19 cellular contexts compared by ENCODE assay signal in genomic region chr21:38622827-38623209, GRCh38.
DNase-seq lines count a peak whose midpoint lies in the region; ATAC-seq, FAIRE-seq and TF ChIP-seq lines count a peak whose summit lies in the region.
"Had no signal": no experiment of that assay in that cellular context is flagged by ENCODE, and none has a peak within 500 bp of the region (broad histone marks: within the 10 kb centered on the region; RNA-seq: fewer than 3 reads in every experiment).

No MANE protein-coding gene starts in this region.

- H3K18ac ChIP-seq in H1 (ENCODE audit: extremely low read depth, low read length) (no peak overlapping the region), trophoblast cell (ENCODE audit: low read length) (no peak overlapping the region)

- TF ChIP-seq POLR2A in HepG2 (IDR thresholded peaks at IDR 0.05; ENCODE audit: insufficient read depth in 1 of 2, low read depth in 2 of 2, low read length in 2 of 2), result no peak
- no peak for TF ChIP-seq POLR2A in right lobe of liver (IDR thresholded peaks at IDR 0.05)
- TF ChIP-seq POLR2A in H1 (IDR thresholded peaks at IDR 0.05; ENCODE audit: control extremely low read depth in 1 of 2, low read depth in 2 of 2, low read length in 2 of 2), result no peak

- H3K4me2 ChIP-seq in HepG2 (ENCODE audit: low read depth, low read length) (no peak overlapping the region), H1 (ENCODE audit: insufficient read depth in 1 of 2, low read depth in 2 of 2, low read length in 2 of 2) (no peak overlapping the region), trophoblast cell (ENCODE audit: low read length) (no peak overlapping the region)
- H3K4me2 ChIP-seq: A549 had no signal

- DNase-seq in HepG2 (ENCODE audit: low spot score) (no peak), right lobe of liver (no peak), H1 (ENCODE audit: low read depth in 1 of 2, low spot score in 2 of 2) (no peak), trophoblast cell (no peak), NCI-H1436 (lab: John Stamatoyannopoulos, UW) (no peak), NCI-H2081 (lab: John Stamatoyannopoulos, UW) (no peak)
- DNase-seq: AML-193; Caco-2; CD4-positive, alpha-beta T cell; DMS153; DMS79; GDM1; GOT3 had no signal

- no peaks in the 10 kb centered on the region for H3K9me3 ChIP-seq in HepG2 (ENCODE audit: low read length)
- H3K9me3 ChIP-seq in right lobe of liver, result no peaks in the 10 kb centered on the region
- H3K9me3 ChIP-seq in H1 (ENCODE audit: insufficient read depth in 2 of 2, low read depth in 1 of 2, low read length in 1 of 2), result no peaks in the 10 kb centered on the region
- peaks cover 5% of the 10 kb centered on the region for H3K9me3 ChIP-seq in trophoblast cell (ENCODE audit: insufficient read depth, low read depth, low read length)
- H3K9me3 ChIP-seq: A549, Caco-2, HAP-1 had no signal

- ATAC-seq in HepG2, result no peak
- no peak for ATAC-seq in right lobe of liver
- ATAC-seq in HG03039 (IDR thresholded peaks at IDR 0.05; ENCODE audit: unreplicated experiment), result no peak
- ATAC-seq: A549 had no signal

- POLR2A ChIA-PET in HepG2 (lab: Yijun Ruan, JAX) (no interaction called here), H1 (lab: Charles Lee; ENCODE audit: partially characterized antibody) (no interaction called here)

- WGBS in HepG2 (ENCODE audit: low lambda C conversion rate), result 45% methylated on average over 2 of the region's 2 CpGs
- WGBS in right lobe of liver (ENCODE audit: insufficient coverage, low coverage, low lambda C conversion rate, missing lambda C conversion rate), result 33% methylated on average over 2 of the region's 2 CpGs
- 48% methylated on average over 2 of the region's 2 CpGs; no CpG with 5 or more reads in 1 of the 2 experiments for WGBS in H1 (ENCODE audit: extremely low coverage in 1 of 2, insufficient coverage in 1 of 2, insufficient read length in 1 of 2, insufficient replicate concordance in 2 of 2, low coverage in 1 of 2, low lambda C conversion rate in 2 of 2, missing lambda C conversion rate in 1 of 2), 2 experiments
- no CpG with 5 or more reads among the region's 2 CpGs for WGBS in trophoblast cell (ENCODE audit: extremely low coverage, insufficient coverage, insufficient read length)

- H2AK5ac ChIP-seq in H1 (ENCODE audit: low read depth, low read length) (peak overlapping the region; percentile 91), trophoblast cell (ENCODE audit: low read length) (no peak overlapping the region)

- H3K56ac ChIP-seq in H1 (replicated peaks; ENCODE audit: insufficient read length, low read depth, low read length), result peak overlapping the region; percentile 100

- H3K36me3 ChIP-seq in HepG2 (replicated peaks in 1 of 2; ENCODE audit: control insufficient read depth in 1 of 2, insufficient read depth in 2 of 2, low read length in 2 of 2), result no peaks in the 10 kb centered on the region
- no peaks in the 10 kb centered on the region for H3K36me3 ChIP-seq in right lobe of liver
- no peaks in the 10 kb centered on the region; a peak in 1 of 8 replicates for H3K36me3 ChIP-seq in H1 (ENCODE audit: control insufficient read depth in 2 of 4, insufficient read depth in 4 of 4, low read length in 3 of 4)
- H3K36me3 ChIP-seq in trophoblast cell (ENCODE audit: control insufficient read depth in 1 of 2, insufficient read depth in 2 of 2, low read length in 2 of 2), result no peaks in the 10 kb centered on the region
- H3K36me3 ChIP-seq: HAP-1 had no signal

- H4K20me1 ChIP-seq in HepG2 (ENCODE audit: insufficient read depth, low read length) (no peaks in the 10 kb centered on the region), H1 (replicated peaks in 1 of 2; ENCODE audit: control insufficient read depth in 1 of 2, insufficient read depth in 2 of 2, low read length in 2 of 2) (peaks cover 0 to 10% of the 10 kb centered on the region in 2 experiments)

- no peak overlapping the region for H4K8ac ChIP-seq in H1 (ENCODE audit: extremely low read depth, insufficient read depth, low read length)
- no peak overlapping the region for H4K8ac ChIP-seq in trophoblast cell (ENCODE audit: low read depth, low read length)

- H2AFZ ChIP-seq in HepG2 (ENCODE audit: low read length), result no peak overlapping the region
- no peak overlapping the region for H2AFZ ChIP-seq in H1 (ENCODE audit: low read length)
- H2AFZ ChIP-seq in trophoblast cell (ENCODE audit: insufficient read depth, low read length, poor library complexity), result no peak overlapping the region

- FAIRE-seq in HepG2 (lab: Jason Lieb, UNC) (peak; percentile 64), H1 (lab: Jason Lieb, UNC) (no peak)
- FAIRE-seq: A549, D721Med had no signal

- no peak overlapping the region for H3K23ac ChIP-seq in H1 (ENCODE audit: insufficient read length)
- H3K23ac ChIP-seq in trophoblast cell (ENCODE audit: low read length), result peak overlapping the region; percentile 12

- H3K27ac ChIP-seq in HepG2 (ENCODE audit: extremely low read length, insufficient read depth, low read length) (no peak overlapping the region), right lobe of liver (no peak overlapping the region), H1 (ENCODE audit: low read depth, low read length) (no peak overlapping the region), trophoblast cell (ENCODE audit: low read depth, low read length) (no peak overlapping the region)
- H3K27ac ChIP-seq: 22Rv1, A549, C4-2B had no signal

- H3K79me2 ChIP-seq in HepG2 (ENCODE audit: insufficient read depth, low read length), result no peaks in the 10 kb centered on the region
- H3K79me2 ChIP-seq in H1 (ENCODE audit: control insufficient read depth in 1 of 2, insufficient read depth in 2 of 2, low read length in 2 of 2), result peaks cover 0 to 4% of the 10 kb centered on the region in 2 experiments; a peak in 2 of 4 replicates
- H3K79me2 ChIP-seq in trophoblast cell (ENCODE audit: control insufficient read depth, insufficient read depth, low read length, poor library complexity), result no peaks in the 10 kb centered on the region

- TF ChIP-seq CTCF in HepG2 (CRISPR knock-in tag; IDR thresholded peaks at IDR 0.05) (no peak), right lobe of liver (IDR thresholded peaks at IDR 0.05) (no peak), H1 (IDR thresholded peaks at IDR 0.05; ENCODE audit: control extremely low read depth in 1 of 3, insufficient read depth in 1 of 3, low read depth in 1 of 3, low read length in 3 of 3) (no peak)

- peak overlapping the region; percentile 31; the same call in 1 of the 2 replicates for H2BK12ac ChIP-seq in H1 (ENCODE audit: low read depth, low read length)
- H2BK12ac ChIP-seq in trophoblast cell (ENCODE audit: low read length), result no peak overlapping the region

- H3K9ac ChIP-seq in HepG2 (ENCODE audit: insufficient read depth, low read depth, low read length), result no peak overlapping the region
- H3K9ac ChIP-seq in H1 (replicated peaks in 1 of 4; ENCODE audit: extremely low read depth in 1 of 4, low read depth in 3 of 4, low read length in 3 of 4), result no peak overlapping the region
- no peak overlapping the region for H3K9ac ChIP-seq in trophoblast cell (ENCODE audit: low read length)

- 0 out of 2 replicates have a peak overlapping the region, but pooled peaks have one; percentile 13 for H2BK20ac ChIP-seq in H1 (ENCODE audit: low read length)

- H3K79me1 ChIP-seq in H1 (ENCODE audit: low read depth, low read length) (no peaks in the 10 kb centered on the region), trophoblast cell (ENCODE audit: low read length) (no peaks in the 10 kb centered on the region)

- no peak overlapping the region for H2BK120ac ChIP-seq in H1 (replicated peaks; ENCODE audit: low read depth, low read length)
- no peak overlapping the region for H2BK120ac ChIP-seq in trophoblast cell (ENCODE audit: insufficient read depth, low read length, poor library complexity)

- H4K91ac ChIP-seq in H1 (replicated peaks; ENCODE audit: insufficient read length, low read length) (peak overlapping the region; percentile 67), trophoblast cell (ENCODE audit: low read depth, low read length) (no peak overlapping the region)

- intact Hi-C loops in HepG2 (cut with micrococcal nuclease; ENCODE audit: unreplicated experiment), result no loop called here
- intact Hi-C loops in right lobe of liver (cut with DNase I), result no loop called here

- CTCF ChIA-PET in HepG2 (lab: Yijun Ruan, JAX; ENCODE audit: low intra/inter-chr PET ratio, low total read pairs), result no interaction called here
- CTCF ChIA-PET in H1 (lab: Charles Lee; ENCODE audit: partially characterized antibody), result no interaction called here

- 0 out of 2 replicates have a peak overlapping the region, but pooled peaks have one; percentile 2 for H2BK5ac ChIP-seq in H1 (ENCODE audit: low read depth, low read length)
- no peak overlapping the region for H2BK5ac ChIP-seq in trophoblast cell (ENCODE audit: low read depth, low read length, poor library complexity)

- H3K27me3 ChIP-seq in HepG2 (ENCODE audit: control insufficient read depth in 1 of 2, insufficient read depth in 2 of 2, low read length in 2 of 2) (peaks cover 0 to 3% of the 10 kb centered on the region in 2 experiments; a peak in 1 of 5 replicates), right lobe of liver (no peaks in the 10 kb centered on the region), H1 (replicated peaks in 1 of 4; ENCODE audit: control insufficient read depth in 3 of 4, extremely low read depth in 1 of 4, insufficient read depth in 3 of 4, low read length in 3 of 4) (no peaks in the 10 kb centered on the region), trophoblast cell (ENCODE audit: insufficient read depth, low read length) (no peaks in the 10 kb centered on the region)

- no peak for TF ChIP-seq RAD21 in HepG2 (CRISPR knock-in tag; IDR thresholded peaks at IDR 0.05)
- no peak for TF ChIP-seq RAD21 in H1 (IDR thresholded peaks at IDR 0.05 in 1 of 2, conservative IDR thresholded peaks at IDR 0.05 in 1 of 2; ENCODE audit: low read depth in 2 of 2, low read length in 2 of 2)

- H3K23me2 ChIP-seq in H1 (ENCODE audit: low read depth, low read length), result peaks cover 11% of the 10 kb centered on the region; the same call in 1 of the 2 replicates

- no peak overlapping the region for H4K5ac ChIP-seq in H1 (ENCODE audit: insufficient read length, low read depth, low read length)

- peak overlapping the region; percentile 92 for H3K4ac ChIP-seq in H1 (replicated peaks; ENCODE audit: insufficient read length, low read depth, low read length)
- H3K4ac ChIP-seq in trophoblast cell (ENCODE audit: low read depth, low read length), result no peak overlapping the region

- H2BK15ac ChIP-seq in H1 (ENCODE audit: low read length), result peak overlapping the region; percentile 66; the same call in 1 of the 2 replicates

- H3K4me1 ChIP-seq in HepG2 (ENCODE audit: insufficient read depth, low read length) (peaks cover 25% of the 10 kb centered on the region; the same call in 1 of the 2 replicates), right lobe of liver (no peaks in the 10 kb centered on the region), H1 (replicated peaks in 1 of 4; ENCODE audit: control insufficient read depth in 3 of 4, insufficient read depth in 4 of 4, low read length in 3 of 4) (no peaks in the 10 kb centered on the region; a peak in 1 of 7 replicates), trophoblast cell (ENCODE audit: control insufficient read depth in 1 of 2, insufficient read depth in 2 of 2, low read length in 2 of 2) (peaks cover 0 to 2% of the 10 kb centered on the region in 2 experiments)
- H3K4me1 ChIP-seq: A549, Caco-2, HAP-1 had no signal

- BruUV-seq in HepG2 (replicated peaks; lab: Mats Ljungman, UMichigan), result no TSS peak

- TF ChIP-seq EP300 in HepG2 (IDR thresholded peaks at IDR 0.05; ENCODE audit: low read depth in 2 of 2, low read length in 2 of 2) (no peak), HepG2 (CRISPR knock-in tag; IDR thresholded peaks at IDR 0.05; ENCODE audit: borderline replicate concordance) (no peak), H1 (IDR thresholded peaks at IDR 0.05; ENCODE audit: borderline replicate concordance in 1 of 2, low read depth in 2 of 2, low read length in 2 of 2) (no peak)

- in situ Hi-C loops in HepG2 (cut with HindIII; ENCODE audit: extremely low pct_ligation_motif_present, low pct_unique_long_range_greater_than_20kb), result no loop called here

- peak overlapping the region; percentile 40 for H3K14ac ChIP-seq in H1 (ENCODE audit: insufficient read length)
- no peak overlapping the region for H3K14ac ChIP-seq in trophoblast cell (ENCODE audit: low read length)

- no peak overlapping the region for H3K4me3 ChIP-seq in HepG2 (replicated peaks in 1 of 3; ENCODE audit: insufficient read depth in 1 of 3, low read depth in 2 of 3, low read length in 3 of 3)
- H3K4me3 ChIP-seq in right lobe of liver, result no peak overlapping the region
- no peak overlapping the region for H3K4me3 ChIP-seq in H1 (ENCODE audit: extremely low read depth in 1 of 4, insufficient read depth in 2 of 4, low read depth in 3 of 4, low read length in 4 of 4)
- peak overlapping the region; percentile 21 for H3K4me3 ChIP-seq in trophoblast cell (ENCODE audit: low read depth, low read length)
- H3K4me3 ChIP-seq: A549, HAP-1 had no signal

- H4K12ac ChIP-seq in trophoblast cell (ENCODE audit: low read depth, low read length), result no peak overlapping the region
